10 cellular contexts compared by ENCODE assay signal in the genomic region with DNA sequence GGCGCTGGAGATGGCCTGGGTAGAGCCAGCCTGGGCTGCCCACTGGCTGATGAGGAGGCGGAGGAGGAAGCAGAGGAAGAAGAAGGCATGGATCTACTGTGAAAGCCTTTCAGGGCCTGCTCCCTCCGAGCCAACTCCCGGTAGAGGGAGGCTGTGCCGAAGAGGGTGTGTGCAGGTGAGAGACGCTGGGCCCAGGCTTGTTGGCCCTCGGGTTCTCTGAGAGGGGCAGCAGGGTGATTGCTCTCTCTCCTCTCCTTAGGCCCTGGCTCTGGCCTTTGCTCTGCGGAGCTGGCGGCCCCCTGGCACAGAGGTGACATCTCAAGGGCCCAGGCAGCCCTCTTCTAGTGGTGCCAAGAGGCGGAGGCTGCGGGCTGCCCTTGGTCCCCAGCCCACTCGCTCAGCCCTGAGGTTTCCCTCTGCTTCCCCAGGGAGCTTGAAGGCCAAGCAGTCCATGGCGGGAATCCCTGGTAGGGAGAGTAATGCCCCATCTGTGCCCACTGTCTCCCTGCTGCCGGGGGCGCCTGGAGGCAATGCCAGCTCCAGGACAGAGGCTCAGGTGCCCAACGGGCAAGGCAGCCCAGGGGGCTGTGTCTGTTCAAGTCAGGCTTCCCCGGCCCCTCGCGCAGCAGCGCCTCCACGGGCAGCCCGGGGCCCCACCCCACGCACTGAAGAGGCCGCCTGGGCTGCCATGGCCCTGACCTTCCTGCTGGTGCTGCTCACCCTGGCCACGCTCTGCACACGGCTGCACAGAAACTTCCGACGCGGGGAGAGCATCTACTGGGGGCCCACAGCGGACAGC. TPM values are rescaled to one million over a fixed set of nuclear protein-coding genes. Genes with fewer than 3 reads are reported as not detected.
DNase-seq lines count a peak whose midpoint lies in the region; ATAC-seq and TF ChIP-seq lines count a peak whose summit lies in the region.
"Had no signal": no experiment of that assay in that cellular context is flagged by ENCODE, and none has a peak within 500 bp of the region (broad histone marks: within the 10 kb centered on the region; RNA-seq: fewer than 3 reads in every experiment).

No MANE protein-coding gene starts in this region.

- no peaks in the 10 kb centered on the region for H3K79me2 ChIP-seq in GM23338 (replicated peaks; ENCODE audit: insufficient read depth)
- H3K79me2 ChIP-seq in smooth muscle cell (ENCODE audit: low read depth): peaks cover 7% of the 10 kb centered on the region

- H3K27ac Mint-ChIP-seq in GM23338: no peak overlapping the region
- no peak overlapping the region for H3K27ac Mint-ChIP-seq in activated T-helper 2 cell treated with anti-CD3 and anti-CD28 coated beads, Interferon-gamma antibody, Interleukin-2, Interleukin-4, amounts not matched to agents 10 μg/mL and 5 μg/mL and 100 μg/mL, durations not matched to agents 14 hours and 24 hours and 36 hours

- H3K4me2 ChIP-seq in GM23338 (peak overlapping the region; percentile 71; the same call in 1 of the 2 replicates), smooth muscle cell (peak overlapping the region; percentile 76)

- no peaks in the 10 kb centered on the region; the same call in 1 of the 2 replicates for H4K20me1 ChIP-seq in GM23338 (replicated peaks; ENCODE audit: insufficient read depth)
- H4K20me1 ChIP-seq in smooth muscle cell (ENCODE audit: low read depth): no peaks in the 10 kb centered on the region

- H3K4me1 ChIP-seq in GM23338 (ENCODE audit: insufficient read depth) (peaks cover 5% of the 10 kb centered on the region; the same call in 1 of the 2 replicates), iPS-20b (ENCODE audit: insufficient read depth, low read length) (0 out of 2 replicates have a peak, but pooled peaks cover 7% of the 10 kb centered on the region), smooth muscle cell (ENCODE audit: low read depth) (peaks cover 16% of the 10 kb centered on the region)

- H3K4me3 Mint-ChIP-seq in GM23338: peak overlapping the region; percentile 33; the same call in 2 of the 3 replicates
- H3K4me3 Mint-ChIP-seq in activated T-helper 2 cell treated with anti-CD3 and anti-CD28 coated beads, Interferon-gamma antibody, Interleukin-2, Interleukin-4, amounts not matched to agents 10 μg/mL and 5 μg/mL and 100 μg/mL, durations not matched to agents 14 hours and 24 hours and 36 hours (ENCODE audit: low read depth): no peak overlapping the region
- H3K4me3 Mint-ChIP-seq: activated T-cell treated with anti-CD3 and anti-CD28 coated beads, Interleukin-2, amount 50 U/mL, for 4 hours had no signal

- WGBS in smooth muscle cell (ENCODE audit: low lambda C conversion rate): 87% methylated on average over 19 of the region's 30 CpGs

- peak overlapping the region; percentile 48; the same call in 1 of the 2 replicates for H3K4me3 ChIP-seq in GM23338
- peak overlapping the region; percentile 38; the same call in 1 of the 2 replicates for H3K4me3 ChIP-seq in iPS-20b (ENCODE audit: low read length)
- H3K4me3 ChIP-seq in smooth muscle cell: peak overlapping the region; percentile 29

- H3K9ac ChIP-seq in iPS-20b (ENCODE audit: low read depth, low read length) (no peak overlapping the region), smooth muscle cell (ENCODE audit: low read depth) (no peak overlapping the region)

- no peak for DNase-seq in GM23338 (ENCODE audit: low spot score)
- DNase-seq in smooth muscle cell (lab: John Stamatoyannopoulos, UW; ENCODE audit: unreplicated experiment): no peak
- no peak for DNase-seq in DMS79 treated with DMSO at 0.1 percent for 48 hours (lab: John Stamatoyannopoulos, UW)
- DNase-seq in SK-N-DZ (ENCODE audit: low spot score): no peak
- no peak for DNase-seq in activated T-helper 2 cell treated with anti-CD3 and anti-CD28 coated beads, Interferon-gamma antibody, Interleukin-2, Interleukin-4, amounts not matched to agents 10 μg/mL and 5 μg/mL and 100 μg/mL, durations not matched to agents 14 hours and 24 hours and 36 hours (ENCODE audit: low spot score)
- DNase-seq: NCI-H526 treated with DMSO at 0.1 percent for 48 hours had no signal

- no peak for TF ChIP-seq CTCF in GM23338 (conservative IDR thresholded peaks at IDR 0.05; ENCODE audit: low read depth in 2 of 2)
- no peak for TF ChIP-seq CTCF in smooth muscle cell (IDR thresholded peaks at IDR 0.05; ENCODE audit: borderline replicate concordance, insufficient read depth, poor library complexity, severe bottlenecking)

- intact Hi-C loops in activated T-helper 2 cell treated with anti-CD3 and anti-CD28 coated beads, Interferon-gamma antibody, Interleukin-2, Interleukin-4, amounts not matched to agents 10 μg/mL and 5 μg/mL and 100 μg/mL, durations not matched to agents 14 hours and 24 hours and 36 hours (cut with micrococcal nuclease): no loop called here

- H3K9me2 ChIP-seq in GM23338 (ENCODE audit: insufficient read depth): no peaks in the 10 kb centered on the region

- peaks cover 15% of the 10 kb centered on the region for H3K36me3 Mint-ChIP-seq in GM23338 (ENCODE audit: low read depth)
- peaks cover 42% of the 10 kb centered on the region for H3K36me3 Mint-ChIP-seq in activated T-helper 2 cell treated with anti-CD3 and anti-CD28 coated beads, Interferon-gamma antibody, Interleukin-2, Interleukin-4, amounts not matched to agents 10 μg/mL and 5 μg/mL and 100 μg/mL, durations not matched to agents 14 hours and 24 hours and 36 hours (ENCODE audit: low read depth)

- no peaks in the 10 kb centered on the region; the same call in 1 of the 2 replicates for H3K36me3 ChIP-seq in GM23338 (ENCODE audit: insufficient read depth)
- peaks cover 27% of the 10 kb centered on the region for H3K36me3 ChIP-seq in iPS-20b (ENCODE audit: insufficient read depth, low read depth, low read length)
- no peaks in the 10 kb centered on the region for H3K36me3 ChIP-seq in smooth muscle cell (ENCODE audit: low read depth)

- H3K27ac ChIP-seq in GM23338 (ENCODE audit: low read depth) (no peak overlapping the region), angular gyrus (ENCODE audit: low read depth, low read length) (peak overlapping the region; percentile 30), iPS-20b (ENCODE audit: low read length) (no peak overlapping the region), smooth muscle cell (ENCODE audit: low read depth) (no peak overlapping the region)

- peaks cover 10% of the 10 kb centered on the region; the same call in 2 of the 3 replicates for H3K4me1 Mint-ChIP-seq in GM23338
- peaks cover 11% of the 10 kb centered on the region for H3K4me1 Mint-ChIP-seq in activated T-helper 2 cell treated with anti-CD3 and anti-CD28 coated beads, Interferon-gamma antibody, Interleukin-2, Interleukin-4, amounts not matched to agents 10 μg/mL and 5 μg/mL and 100 μg/mL, durations not matched to agents 14 hours and 24 hours and 36 hours (ENCODE audit: low read depth)

- H3K9me3 ChIP-seq in iPS-20b (ENCODE audit: insufficient read depth, low read depth, low read length): no peaks in the 10 kb centered on the region
- H3K9me3 ChIP-seq in smooth muscle cell (replicated peaks; ENCODE audit: low read depth): no peaks in the 10 kb centered on the region

- H3K9me3 Mint-ChIP-seq in GM23338: no peaks in the 10 kb centered on the region
- H3K9me3 Mint-ChIP-seq in activated T-helper 2 cell treated with anti-CD3 and anti-CD28 coated beads, Interferon-gamma antibody, Interleukin-2, Interleukin-4, amounts not matched to agents 10 μg/mL and 5 μg/mL and 100 μg/mL, durations not matched to agents 14 hours and 24 hours and 36 hours: no peaks in the 10 kb centered on the region
- H3K9me3 Mint-ChIP-seq: activated T-cell treated with anti-CD3 and anti-CD28 coated beads, Interleukin-2, amount 50 U/mL, for 4 hours had no signal

- H3K27me3 ChIP-seq in GM23338 (ENCODE audit: insufficient read depth): peaks cover 25% of the 10 kb centered on the region
- H3K27me3 ChIP-seq in iPS-20b (ENCODE audit: insufficient read depth, low read length): peaks cover 45% of the 10 kb centered on the region
- H3K27me3 ChIP-seq in smooth muscle cell (ENCODE audit: low read depth): no peaks in the 10 kb centered on the region

- H2AFZ ChIP-seq in GM23338 (no peak overlapping the region), smooth muscle cell (ENCODE audit: low read depth) (no peak overlapping the region)

- peak; percentile 15 for ATAC-seq in GM23338
- ATAC-seq in HG03108 (IDR thresholded peaks at IDR 0.05; ENCODE audit: unreplicated experiment): no peak

- H3K27me3 Mint-ChIP-seq in GM23338 (ENCODE audit: insufficient read depth, low read depth, poor library complexity): peaks cover 32% of the 10 kb centered on the region
- no peaks in the 10 kb centered on the region for H3K27me3 Mint-ChIP-seq in activated T-helper 2 cell treated with anti-CD3 and anti-CD28 coated beads, Interferon-gamma antibody, Interleukin-2, Interleukin-4, amounts not matched to agents 10 μg/mL and 5 μg/mL and 100 μg/mL, durations not matched to agents 14 hours and 24 hours and 36 hours (ENCODE audit: low read depth)

- H3F3A ChIP-seq in GM23338 (replicated peaks; ENCODE audit: low read depth): peaks cover 23% of the 10 kb centered on the region
- H3F3A ChIP-seq in smooth muscle cell (ENCODE audit: low read depth): peaks cover 7% of the 10 kb centered on the region

RNA-seq across cellular contexts. Expression of gene TP53I13, which starts 3.6 kb away (rescaled TPM):
- 28.6 and 38.9 TPM in 2 replicates for total RNA-seq in GM23338 (2014; rRNA removed; shearing (Covaris generic))
- polyA plus RNA-seq in GM23338 (2016; fragmentation: Nextera tagmentation; extraction: Ambion mirVana) (21.0 and 21.4 TPM in 2 replicates), smooth muscle cell (105 and 107 TPM in 2 replicates)
- 35.4 and 50.7 TPM in 2 replicates for total RNA-seq in smooth muscle cell
- polyA plus RNA-seq in SK-N-DZ (2014; cell fraction: cytosol; rRNA removed): 111 and 124 TPM in 2 replicates
- polyA plus RNA-seq in SK-N-DZ (2014; cell fraction: nucleus; rRNA removed): 452 and 459 TPM in 2 replicates
- total RNA-seq in activated T-helper 2 cell treated with anti-CD3 and anti-CD28 coated beads, Interferon-gamma antibody, Interleukin-2, Interleukin-4, amounts not matched to agents 10 μg/mL and 5 μg/mL and 100 μg/mL, durations not matched to agents 14 hours and 24 hours and 36 hours: 78.2 and 84.8 TPM in 2 replicates

RNA-seq across cellular contexts. Expression of gene ABHD15, which starts 5.2 kb away (rescaled TPM):
- 2.5 and 2.6 TPM in 2 replicates for total RNA-seq in GM23338 (2014; rRNA removed; shearing (Covaris generic))
- 0.27 and 0.92 TPM in 2 replicates for polyA plus RNA-seq in GM23338 (2016; fragmentation: Nextera tagmentation; extraction: Ambion mirVana)
- 5.0 and 7.0 TPM in 2 replicates for total RNA-seq in smooth muscle cell
- polyA plus RNA-seq in smooth muscle cell: 6.4 and 7.4 TPM in 2 replicates
- polyA plus RNA-seq in SK-N-DZ (2014; cell fraction: cytosol; rRNA removed): 8.3 and 9.6 TPM in 2 replicates
- polyA plus RNA-seq in SK-N-DZ (2014; cell fraction: nucleus; rRNA removed): 3.5 and 6.9 TPM in 2 replicates
- 19.5 and 20.2 TPM in 2 replicates for total RNA-seq in activated T-helper 2 cell treated with anti-CD3 and anti-CD28 coated beads, Interferon-gamma antibody, Interleukin-2, Interleukin-4, amounts not matched to agents 10 μg/mL and 5 μg/mL and 100 μg/mL, durations not matched to agents 14 hours and 24 hours and 36 hours

RNA-seq across cellular contexts. Expression of gene GIT1, which starts 17.4 kb away (rescaled TPM):
- 48.2 and 60.9 TPM in 2 replicates for total RNA-seq in GM23338 (2014; rRNA removed; shearing (Covaris generic))
- polyA plus RNA-seq in GM23338 (2016; fragmentation: Nextera tagmentation; extraction: Ambion mirVana) (15.9 and 16.2 TPM in 2 replicates), smooth muscle cell (23.0 and 34.7 TPM in 2 replicates)
- total RNA-seq in smooth muscle cell: 12.7 and 17.6 TPM in 2 replicates
- polyA plus RNA-seq in SK-N-DZ (2014; cell fraction: cytosol; rRNA removed): 61.7 and 67.9 TPM in 2 replicates
- polyA plus RNA-seq in SK-N-DZ (2014; cell fraction: nucleus; rRNA removed): 87.2 and 119 TPM in 2 replicates
- 67.3 and 72.4 TPM in 2 replicates for total RNA-seq in activated T-helper 2 cell treated with anti-CD3 and anti-CD28 coated beads, Interferon-gamma antibody, Interleukin-2, Interleukin-4, amounts not matched to agents 10 μg/mL and 5 μg/mL and 100 μg/mL, durations not matched to agents 14 hours and 24 hours and 36 hours

RNA-seq across cellular contexts. Expression of gene ANKRD13B, which starts 20.9 kb away (rescaled TPM):
- 55.0 and 57.4 TPM in 2 replicates for total RNA-seq in GM23338 (2014; rRNA removed; shearing (Covaris generic))
- 8.2 and 9.6 TPM in 2 replicates for polyA plus RNA-seq in GM23338 (2016; fragmentation: Nextera tagmentation; extraction: Ambion mirVana)
- total RNA-seq in smooth muscle cell: 2.8 and 3.6 TPM in 2 replicates
- 6.7 and 6.8 TPM in 2 replicates for polyA plus RNA-seq in smooth muscle cell
- 116 and 120 TPM in 2 replicates for polyA plus RNA-seq in SK-N-DZ (2014; cell fraction: cytosol; rRNA removed)
- 565 and 650 TPM in 2 replicates for polyA plus RNA-seq in SK-N-DZ (2014; cell fraction: nucleus; rRNA removed)
- total RNA-seq in activated T-helper 2 cell treated with anti-CD3 and anti-CD28 coated beads, Interferon-gamma antibody, Interleukin-2, Interleukin-4, amounts not matched to agents 10 μg/mL and 5 μg/mL and 100 μg/mL, durations not matched to agents 14 hours and 24 hours and 36 hours: 34.1 and 41.6 TPM in 2 replicates

RNA-seq across cellular contexts. Expression of gene CORO6, which starts 50.6 kb away (rescaled TPM):
- 5.0 and 5.2 TPM in 2 replicates for total RNA-seq in GM23338 (2014; rRNA removed; shearing (Covaris generic))
- 2.5 and 2.6 TPM in 2 replicates for polyA plus RNA-seq in GM23338 (2016; fragmentation: Nextera tagmentation; extraction: Ambion mirVana)
- 2.4 and 6.2 TPM in 2 replicates for total RNA-seq in smooth muscle cell
- polyA plus RNA-seq in smooth muscle cell: 2.4 and 2.9 TPM in 2 replicates
- polyA plus RNA-seq in SK-N-DZ (2014; cell fraction: cytosol; rRNA removed): 7.0 and 10.3 TPM in 2 replicates
- polyA plus RNA-seq in SK-N-DZ (2014; cell fraction: nucleus; rRNA removed): 186 and 308 TPM in 2 replicates
- 3.1 and 3.8 TPM in 2 replicates for total RNA-seq in activated T-helper 2 cell treated with anti-CD3 and anti-CD28 coated beads, Interferon-gamma antibody, Interleukin-2, Interleukin-4, amounts not matched to agents 10 μg/mL and 5 μg/mL and 100 μg/mL, durations not matched to agents 14 hours and 24 hours and 36 hours
